Comparison of ENCODE assay signal across 8 cellular contexts in the genomic region with DNA sequence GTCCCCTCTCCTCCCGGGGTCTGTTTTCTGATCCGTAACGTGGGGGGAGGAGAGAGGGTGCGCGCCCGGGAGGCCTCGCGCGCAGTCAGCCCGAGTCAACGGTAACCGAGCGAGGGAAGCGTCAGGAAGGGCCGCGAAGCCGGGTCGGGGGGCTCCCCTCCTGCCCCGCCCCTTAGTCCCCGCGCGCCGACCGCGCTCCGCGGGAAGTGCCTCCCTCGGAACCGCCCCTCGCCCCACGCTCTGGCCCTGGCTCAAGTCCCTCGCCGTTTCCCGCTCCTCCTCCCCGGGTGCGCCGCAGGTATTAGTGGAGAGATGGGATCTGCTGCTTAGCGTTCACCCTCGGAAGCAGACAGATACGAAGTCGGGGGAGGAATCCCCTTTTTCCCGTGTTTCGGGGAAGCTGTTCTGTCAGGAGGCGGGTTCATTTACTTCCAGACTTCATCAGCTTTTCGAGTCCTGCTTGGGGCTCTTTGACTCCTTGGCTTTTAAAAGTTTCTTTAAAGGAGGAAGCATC. TPM values are rescaled to one million over a fixed set of nuclear protein-coding genes. Genes with fewer than 3 reads are reported as not detected.
DNase-seq lines count a peak whose midpoint lies in the region; ATAC-seq and TF ChIP-seq lines count a peak whose summit lies in the region.

No MANE protein-coding gene starts in this region.

- H3K27ac Mint-ChIP-seq in activated CD8-positive, alpha-beta memory T cell treated with anti-CD3 and anti-CD28 coated beads, Interleukin-2, amount 10 ng/mL, durations not matched to agents 7 days and 5 days: peak overlapping the region; percentile 92
- peak overlapping the region; percentile 94 to 100 for H3K27ac Mint-ChIP-seq in natural killer cell

- H3K27me3 Mint-ChIP-seq in activated CD8-positive, alpha-beta memory T cell treated with anti-CD3 and anti-CD28 coated beads, Interleukin-2, amount 10 ng/mL, durations not matched to agents 7 days and 5 days: no peaks in the 10 kb centered on the region
- no peaks in the 10 kb centered on the region for H3K27me3 Mint-ChIP-seq in natural killer cell (ENCODE audit: low read depth in 2 of 2)

- H3K9me3 ChIP-seq in HAP-1 (no peaks in the 10 kb centered on the region), tibial artery (no peaks in the 10 kb centered on the region)

- ATAC-seq in activated CD8-positive, alpha-beta memory T cell treated with anti-CD3 and anti-CD28 coated beads, Interleukin-2, amount 10 ng/mL, durations not matched to agents 7 days and 5 days: peak; percentile 29
- ATAC-seq in esophagus mucosa (peak; percentile 54), natural killer cell (peak in 2 of 3 donors; percentile 2 to 16)

- H3K27me3 ChIP-seq in HAP-1 (ENCODE audit: low read depth) (no peaks in the 10 kb centered on the region), tibial artery (no peaks in the 10 kb centered on the region)

- H3K36me3 ChIP-seq in HAP-1 (replicated peaks) (peaks cover 29% of the 10 kb centered on the region), tibial artery (peaks cover 0 to 8% (median 0%) of the 10 kb centered on the region in 3 donors)

- CTCF ChIA-PET in activated CD8-positive, alpha-beta memory T cell treated with anti-CD3 and anti-CD28 coated beads, Interleukin-2, amount 10 ng/mL, durations not matched to agents 7 days and 5 days (lab: Charles Lee): interaction anchor here (0.6 to 5.9 kb wide), 6 partner anchors 12 to 142 kb away, joined by 3 to 35 read pairs (median 6); partner anchors contain the start of gene MARCHF2

- intact Hi-C loops in natural killer cell (cut with micrococcal nuclease): loop anchor here (2.0 to 10.0 kb wide), 2 partner anchors 33 to 59 kb away; partner anchors contain the start of genes MARCHF2 and PRAM1
- intact Hi-C loops in tibial artery (cut with DNase I; ENCODE audit: low total_unique reads): no loop called here

- H3K4me3 ChIP-seq in GM08714 (ENCODE audit: low read length) (peak overlapping the region; percentile 96), HAP-1 (peak overlapping the region; percentile 98), tibial artery (peak overlapping the region; percentile 74 to 99)

- no peak for TF ChIP-seq CTCF in natural killer cell (IDR thresholded peaks at IDR 0.05)
- no peak for TF ChIP-seq CTCF in tibial artery (IDR thresholded peaks at IDR 0.05)

- H3K27ac ChIP-seq in tibial artery: peak overlapping the region; percentile 96 to 99

- peaks cover 41% of the 10 kb centered on the region for H3K4me1 Mint-ChIP-seq in activated CD8-positive, alpha-beta memory T cell treated with anti-CD3 and anti-CD28 coated beads, Interleukin-2, amount 10 ng/mL, durations not matched to agents 7 days and 5 days
- peaks cover 43 to 50% of the 10 kb centered on the region in 2 donors for H3K4me1 Mint-ChIP-seq in natural killer cell

- H3K36me3 Mint-ChIP-seq in activated CD8-positive, alpha-beta memory T cell treated with anti-CD3 and anti-CD28 coated beads, Interleukin-2, amount 10 ng/mL, durations not matched to agents 7 days and 5 days: peaks cover 27% of the 10 kb centered on the region
- H3K36me3 Mint-ChIP-seq in natural killer cell: no peaks in the 10 kb centered on the region

- H3K9me3 Mint-ChIP-seq in activated CD8-positive, alpha-beta memory T cell treated with anti-CD3 and anti-CD28 coated beads, Interleukin-2, amount 10 ng/mL, durations not matched to agents 7 days and 5 days (ENCODE audit: low read depth): no peaks in the 10 kb centered on the region
- no peaks in the 10 kb centered on the region for H3K9me3 Mint-ChIP-seq in natural killer cell

- H3K4me1 ChIP-seq in HAP-1 (peaks cover 25% of the 10 kb centered on the region), tibial artery (peaks cover 0 to 50% (median 40%) of the 10 kb centered on the region in 4 donors)

- peak overlapping the region; percentile 86 for H3K4me3 Mint-ChIP-seq in activated CD8-positive, alpha-beta memory T cell treated with anti-CD3 and anti-CD28 coated beads, Interleukin-2, amount 10 ng/mL, durations not matched to agents 7 days and 5 days
- H3K4me3 Mint-ChIP-seq in natural killer cell: peak overlapping the region; percentile 97

- DNase-seq in HAP-1 (ENCODE audit: low spot score in 2 of 2): peak in 1 of 2 experiments; percentile 69
- peak; percentile 17 for DNase-seq in NCI-H1105 treated with DMSO at 0.1 percent for 48 hours (lab: John Stamatoyannopoulos, UW)
- DNase-seq in activated CD8-positive, alpha-beta memory T cell treated with anti-CD3 and anti-CD28 coated beads, Interleukin-2, amount 10 ng/mL, durations not matched to agents 7 days and 5 days: peak; percentile 67
- peak; percentile 44 for DNase-seq in natural killer cell
- peak; percentile 41 to 82 for DNase-seq in tibial artery
- no peak for DNase-seq in T1000 (lab: John Stamatoyannopoulos, UW)

- in situ Hi-C loops in HAP-1 (cut with MboI; ENCODE audit: low sequenced_read_pairs): no loop called here

RNA-seq across cellular contexts. Expression of gene HNRNPM, which starts 0.8 kb away (rescaled TPM):
- total RNA-seq in activated CD8-positive, alpha-beta memory T cell treated with anti-CD3 and anti-CD28 coated beads, Interleukin-2, amount 10 ng/mL, durations not matched to agents 7 days and 5 days: 100 to 1,000 TPM; 226 to 309 TPM
- total RNA-seq in esophagus mucosa: 107 TPM
- 100 to 1,000 TPM; 272 to 300 (median 299) TPM for total RNA-seq in natural killer cell

RNA-seq across cellular contexts. Expression of gene MARCHF2, which starts 32.4 kb away (rescaled TPM):
- total RNA-seq in activated CD8-positive, alpha-beta memory T cell treated with anti-CD3 and anti-CD28 coated beads, Interleukin-2, amount 10 ng/mL, durations not matched to agents 7 days and 5 days: 10 to 100 TPM; 16.5 to 20.9 TPM
- total RNA-seq in esophagus mucosa (21.4 TPM), natural killer cell (10 to 100 TPM; 32.4 to 42.3 (median 37.2) TPM)

RNA-seq across cellular contexts. Expression of gene RAB11B, which starts 55.4 kb away (rescaled TPM):
- 10 to 100 TPM; 96.2 to 97.3 TPM for total RNA-seq in activated CD8-positive, alpha-beta memory T cell treated with anti-CD3 and anti-CD28 coated beads, Interleukin-2, amount 10 ng/mL, durations not matched to agents 7 days and 5 days
- total RNA-seq in esophagus mucosa (52.4 TPM), natural killer cell (100 to 1,000 TPM; 101 to 116 (median 108) TPM)

RNA-seq across cellular contexts. Expression of gene PRAM1, which starts 56.9 kb away (rescaled TPM):
- 1 to 10 TPM in 1 of 2 experiments, under 1 TPM in 1; 0.59 to 1.4 TPM for total RNA-seq in activated CD8-positive, alpha-beta memory T cell treated with anti-CD3 and anti-CD28 coated beads, Interleukin-2, amount 10 ng/mL, durations not matched to agents 7 days and 5 days
- 0.76 TPM for total RNA-seq in esophagus mucosa
- total RNA-seq in natural killer cell: 10 to 100 TPM in 1 of 3 donors, 1 to 10 TPM in 2; 7.7 to 17.5 (median 9.0) TPM
